Comparison of ENCODE assay signal across 14 cellular contexts in genomic region chr1:38814984-38815464, GRCh38. TPM values are rescaled to one million over a fixed set of nuclear protein-coding genes. Genes with fewer than 3 reads are reported as not detected.
DNase-seq lines count a peak whose midpoint lies in the region; ATAC-seq and TF ChIP-seq lines count a peak whose summit lies in the region.
"Had no signal": no experiment of that assay in that cellular context is flagged by ENCODE, and none has a peak within 500 bp of the region (broad histone marks: within the 10 kb centered on the region; RNA-seq: fewer than 3 reads in every experiment).

No MANE protein-coding gene starts in this region.

- TF ChIP-seq CTCF in GM12865 (IDR thresholded peaks at IDR 0.05; ENCODE audit: insufficient read depth, low read depth, low read length, missing control alignments) (no peak), GM20000 (IDR thresholded peaks at IDR 0.05; ENCODE audit: extremely low read depth, missing control alignments) (no peak)

- H3K4me1 Mint-ChIP-seq in activated T-helper 2 cell treated with anti-CD3 and anti-CD28 coated beads, Interferon-gamma antibody, Interleukin-2, Interleukin-4, amounts not matched to agents 10 μg/mL and 5 μg/mL and 100 μg/mL, durations not matched to agents 14 hours and 24 hours and 36 hours (ENCODE audit: low read depth): peaks cover 10% of the 10 kb centered on the region

- no peak overlapping the region for H3K4me3 Mint-ChIP-seq in activated T-helper 2 cell treated with anti-CD3 and anti-CD28 coated beads, Interferon-gamma antibody, Interleukin-2, Interleukin-4, amounts not matched to agents 10 μg/mL and 5 μg/mL and 100 μg/mL, durations not matched to agents 14 hours and 24 hours and 36 hours (ENCODE audit: low read depth)
- H3K4me3 Mint-ChIP-seq: CD4-positive, alpha-beta T cell; HFFc6 had no signal

- no peaks in the 10 kb centered on the region for H3K36me3 Mint-ChIP-seq in activated T-helper 2 cell treated with anti-CD3 and anti-CD28 coated beads, Interferon-gamma antibody, Interleukin-2, Interleukin-4, amounts not matched to agents 10 μg/mL and 5 μg/mL and 100 μg/mL, durations not matched to agents 14 hours and 24 hours and 36 hours (ENCODE audit: low read depth)

- H3K9me3 Mint-ChIP-seq in activated T-helper 2 cell treated with anti-CD3 and anti-CD28 coated beads, Interferon-gamma antibody, Interleukin-2, Interleukin-4, amounts not matched to agents 10 μg/mL and 5 μg/mL and 100 μg/mL, durations not matched to agents 14 hours and 24 hours and 36 hours: no peaks in the 10 kb centered on the region
- H3K9me3 Mint-ChIP-seq: CD4-positive, alpha-beta T cell; HFFc6 had no signal

- H3K27me3 Mint-ChIP-seq in activated T-helper 2 cell treated with anti-CD3 and anti-CD28 coated beads, Interferon-gamma antibody, Interleukin-2, Interleukin-4, amounts not matched to agents 10 μg/mL and 5 μg/mL and 100 μg/mL, durations not matched to agents 14 hours and 24 hours and 36 hours (ENCODE audit: low read depth): peaks cover 69% of the 10 kb centered on the region

- ATAC-seq in GM18873 (IDR thresholded peaks at IDR 0.05; ENCODE audit: low FRiP score, unreplicated experiment) (no peak), HG02973 (IDR thresholded peaks at IDR 0.05; ENCODE audit: unreplicated experiment) (no peak)

- DNase-seq in GM12865 (ENCODE audit: low read depth): peak; percentile 59
- DNase-seq in GM20000 (ENCODE audit: low spot score): peak; percentile 56
- peak; percentile 36 for DNase-seq in OCI-M1 (lab: John Stamatoyannopoulos, UW)
- no peak for DNase-seq in COLO829 (ENCODE audit: low spot score)
- no peak for DNase-seq in activated T-helper 2 cell treated with anti-CD3 and anti-CD28 coated beads, Interferon-gamma antibody, Interleukin-2, Interleukin-4, amounts not matched to agents 10 μg/mL and 5 μg/mL and 100 μg/mL, durations not matched to agents 14 hours and 24 hours and 36 hours (ENCODE audit: low spot score)
- DNase-seq: ACHN; Calu3; CD4-positive, alpha-beta T cell; DMS79 treated with DMSO at 0.1 percent for 48 hours; HCEC 1CT; HFFc6 had no signal

- H3K27ac Mint-ChIP-seq in activated T-helper 2 cell treated with anti-CD3 and anti-CD28 coated beads, Interferon-gamma antibody, Interleukin-2, Interleukin-4, amounts not matched to agents 10 μg/mL and 5 μg/mL and 100 μg/mL, durations not matched to agents 14 hours and 24 hours and 36 hours: no peak overlapping the region
- H3K27ac Mint-ChIP-seq: CD4-positive, alpha-beta T cell; HFFc6 had no signal

- intact Hi-C loops in activated T-helper 2 cell treated with anti-CD3 and anti-CD28 coated beads, Interferon-gamma antibody, Interleukin-2, Interleukin-4, amounts not matched to agents 10 μg/mL and 5 μg/mL and 100 μg/mL, durations not matched to agents 14 hours and 24 hours and 36 hours (cut with micrococcal nuclease): no loop called here

- H3K4me3 ChIP-seq in GM12865 (ENCODE audit: low read depth, low read length): no peak overlapping the region
- H3K4me3 ChIP-seq: GM23248 had no signal

RNA-seq across cellular contexts. Expression of gene RRAGC, which starts 44.5 kb away (rescaled TPM):
- 13.3 and 14.2 TPM in 2 replicates for total RNA-seq in activated T-helper 2 cell treated with anti-CD3 and anti-CD28 coated beads, Interferon-gamma antibody, Interleukin-2, Interleukin-4, amounts not matched to agents 10 μg/mL and 5 μg/mL and 100 μg/mL, durations not matched to agents 14 hours and 24 hours and 36 hours

RNA-seq across cellular contexts. Expression of gene MYCBP, which starts 58.1 kb away (rescaled TPM):
- total RNA-seq in activated T-helper 2 cell treated with anti-CD3 and anti-CD28 coated beads, Interferon-gamma antibody, Interleukin-2, Interleukin-4, amounts not matched to agents 10 μg/mL and 5 μg/mL and 100 μg/mL, durations not matched to agents 14 hours and 24 hours and 36 hours: 31.7 and 34.9 TPM in 2 replicates

Comparison
In these comparisons a context has a peak if more than half of its experiments do, and no peak if none do; other contexts are left out.
1. DNase-seq: peak in GM12865 (single experiment), GM20000 (single experiment) and OCI-M1 (single experiment); none in COLO829 (single experiment) and activated T-helper 2 cell treated with anti-CD3 and anti-CD28 coated beads, Interferon-gamma antibody, Interleukin-2, Interleukin-4, amounts not matched to agents 10 μg/mL and 5 μg/mL and 100 μg/mL, durations not matched to agents 14 hours and 24 hours and 36 hours (single experiment).